In genomic region chr1:1407101-1407956, GRCh38 we compare ENCODE assay signal across 8 cellular contexts. TPM values are rescaled to one million over a fixed set of nuclear protein-coding genes. Genes with fewer than 3 reads are reported as not detected.
DNase-seq lines count a peak whose midpoint lies in the region; ATAC-seq, FAIRE-seq and TF ChIP-seq lines count a peak whose summit lies in the region.

TSS of gene MRPL20 (minus strand) at chr1:1407293. CDS start at chr1:1407217, 76 bp downstream.

- TF ChIP-seq CTCF in BE2C (IDR thresholded peaks at IDR 0.05; ENCODE audit: low read depth, low read length) (no peak), choroid plexus epithelial cell (conservative IDR thresholded peaks at IDR 0.05; ENCODE audit: low read depth, low read length) (peak; percentile 27)

- H3K27me3 Mint-ChIP-seq in activated CD4-positive, alpha-beta T cell treated with anti-CD3 and anti-CD28 coated beads for 36 hours = no peaks in the 10 kb centered on the region

- FAIRE-seq in GM19239 (lab: Jason Lieb, UNC) = peak; percentile 94

- peak within 1 kb of the TSS; percentile 92 for H3K4me3 Mint-ChIP-seq in activated CD4-positive, alpha-beta T cell treated with anti-CD3 and anti-CD28 coated beads for 36 hours

- no peaks in the 10 kb centered on the region for H3K9me3 Mint-ChIP-seq in activated CD4-positive, alpha-beta T cell treated with anti-CD3 and anti-CD28 coated beads for 36 hours (ENCODE audit: low read depth)

- H3K27ac Mint-ChIP-seq in activated CD4-positive, alpha-beta T cell treated with anti-CD3 and anti-CD28 coated beads for 36 hours = peak within 1 kb of the TSS; percentile 91

- no peaks in the 10 kb centered on the region for H3K4me1 ChIP-seq in BE2C

- H3K36me3 Mint-ChIP-seq in activated CD4-positive, alpha-beta T cell treated with anti-CD3 and anti-CD28 coated beads for 36 hours (ENCODE audit: low read depth) = peaks cover 54% of the 10 kb centered on the region

- ATAC-seq in HG03442 (IDR thresholded peaks at IDR 0.05; ENCODE audit: unreplicated experiment) = peak; percentile 90
- peak; percentile 95 for ATAC-seq in activated CD4-positive, alpha-beta T cell treated with anti-CD3 and anti-CD28 coated beads for 36 hours

- peaks cover 49% of the 10 kb centered on the region for H3K36me3 ChIP-seq in BE2C

- DNase-seq in BE2C (peak; percentile 95), GM19239 (ENCODE audit: insufficient read length, low spot score) (peak; percentile 98), NCI-H524 (lab: John Stamatoyannopoulos, UW) (peak; percentile 63 to 89), choroid plexus epithelial cell (ENCODE audit: low read depth) (peak; percentile 91), kidney tubule cell (ENCODE audit: low spot score) (peak; percentile 92)
- DNase-seq in activated CD4-positive, alpha-beta T cell treated with anti-CD3 and anti-CD28 coated beads for 36 hours = peak; percentile 98
- DNase-seq in stimulated activated CD4-positive, alpha-beta T cell treated with anti-CD3 and anti-CD28 coated beads, Interleukin-1b, Interleukin-23, amount 100 ng/mL, for 24 hours (ENCODE audit: low read depth in 4 of 4, low spot score in 1 of 4) = peak; percentile 86 to 95 (median 90)

- H3K4me1 Mint-ChIP-seq in activated CD4-positive, alpha-beta T cell treated with anti-CD3 and anti-CD28 coated beads for 36 hours = peaks cover 38% of the 10 kb centered on the region

- H3K4me3 ChIP-seq in BE2C (ENCODE audit: low read depth, low read length) (peak within 1 kb of the TSS; percentile 95), choroid plexus epithelial cell (ENCODE audit: low read depth, low read length) (peak within 1 kb of the TSS; percentile 88)

- CTCF ChIA-PET in activated CD4-positive, alpha-beta T cell treated with anti-CD3 and anti-CD28 coated beads for 36 hours (lab: Charles Lee) = interaction anchor here (0.8 to 2.0 kb wide), 6 partner anchors 9 to 271 kb away, joined by 3 to 11 read pairs (median 4); partner anchors contain the start of gene CCNL2

- intact Hi-C loops in activated CD4-positive, alpha-beta T cell treated with anti-CD3 and anti-CD28 coated beads for 36 hours (cut with DNase I, micrococcal nuclease) = loop anchor here (1.0 to 10.0 kb wide), 12 partner anchors 8 to 497 kb away; partner anchors contain the start of genes AURKAIP1 (in 2 of the 2), CCNL2 (in 2 of the 2), PUSL1 (in 2 of the 2) and ATAD3B (in 1 of the 2)

- POLR2A ChIA-PET in activated CD4-positive, alpha-beta T cell treated with anti-CD3 and anti-CD28 coated beads for 36 hours (lab: Charles Lee) = interaction anchor here (0.6 to 1.5 kb wide), 5 partner anchors 8 to 448 kb away, joined by 3 to 9 read pairs (median 3); partner anchors contain the start of genes AURKAIP1, CCNL2 and NOC2L

- no peaks in the 10 kb centered on the region for H3K27me3 ChIP-seq in BE2C

- H3K9me3 ChIP-seq in BE2C = no peaks in the 10 kb centered on the region

RNA-seq across cellular contexts. Expression of gene MRPL20, which starts in this region (rescaled TPM):
- 709 TPM for polyA plus RNA-seq in BE2C (2012; ENCODE audit: insufficient read depth, insufficient read length, low read depth)
- total RNA-seq in activated CD4-positive, alpha-beta T cell treated with anti-CD3 and anti-CD28 coated beads for 36 hours = 100 to 1,000 TPM; 126 to 143 TPM

Comparison
In these comparisons a context has a peak if more than half of its experiments do, and no peak if none do; other contexts are left out.
1. Peak in every context shown above with its lines: DNase-seq, ATAC-seq and H3K4me3 ChIP-seq.